Comparison of ENCODE assay signal across 27 cellular contexts in the genomic region with DNA sequence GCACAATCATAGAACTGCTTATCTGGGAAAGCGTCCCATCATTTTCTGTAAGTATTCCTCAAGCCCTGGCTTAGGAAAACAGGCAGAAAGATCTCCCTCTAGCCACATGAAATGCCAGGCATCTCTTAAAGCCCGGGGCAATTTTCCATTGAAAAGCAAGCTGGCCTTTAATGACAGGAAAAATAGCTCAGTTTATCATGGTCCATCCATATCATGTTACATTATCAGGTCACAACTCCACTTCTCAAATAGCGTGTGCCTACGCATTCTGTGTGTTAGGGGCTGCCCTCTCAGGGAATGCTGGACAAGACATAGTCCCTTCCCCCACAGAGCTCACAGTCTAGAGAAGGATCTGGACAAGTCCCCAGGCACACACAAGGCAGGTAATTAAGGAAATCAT.
DNase-seq lines count a peak whose midpoint lies in the region; ATAC-seq and TF ChIP-seq lines count a peak whose summit lies in the region.
"Had no signal": no experiment of that assay in that cellular context is flagged by ENCODE, and none has a peak within 500 bp of the region (broad histone marks: within the 10 kb centered on the region; RNA-seq: fewer than 3 reads in every experiment).

No MANE protein-coding gene starts in this region.

- peaks cover 11% of the 10 kb centered on the region for H3K9me3 ChIP-seq in adipocyte (ENCODE audit: control insufficient read depth, low read length)
- H3K9me3 ChIP-seq: pancreas, Peyer's patch, transverse colon had no signal

- H3K9ac ChIP-seq in adipocyte (ENCODE audit: low read length): no peak overlapping the region

- H3K27me3 Mint-ChIP-seq in activated CD4-positive, alpha-beta T cell treated with anti-CD3 and anti-CD28 coated beads for 36 hours: peaks cover 21% of the 10 kb centered on the region

- H3K36me3 ChIP-seq in adipocyte (ENCODE audit: control insufficient read depth, insufficient read depth, low read length, severe bottlenecking): no peaks in the 10 kb centered on the region
- H3K36me3 ChIP-seq: pancreas, Peyer's patch, transverse colon had no signal

- H3K27me3 ChIP-seq in adipocyte (replicated peaks; ENCODE audit: control insufficient read depth, insufficient read depth, low read length): peaks cover 48% of the 10 kb centered on the region
- H3K27me3 ChIP-seq: pancreas, Peyer's patch, transverse colon had no signal

- no peak overlapping the region for H3K27ac Mint-ChIP-seq in activated CD4-positive, alpha-beta T cell treated with anti-CD3 and anti-CD28 coated beads for 36 hours
- H3K27ac Mint-ChIP-seq: activated CD8-positive, alpha-beta T cell treated with anti-CD3 and anti-CD28 coated beads for 36 hours; activated naive CD4-positive, alpha-beta T cell treated with anti-CD3 and anti-CD28 coated beads, Interleukin-2, amount 50 U/mL, for 72 hours; activated T-helper 2 cell treated with anti-CD3 and anti-CD28 coated beads, Interferon-gamma antibody, Interleukin-2, Interleukin-4, amounts not matched to agents 10 μg/mL and 5 μg/mL and 100 μg/mL, durations not matched to agents 14 hours and 24 hours and 36 hours; T-cell had no signal

- no peak overlapping the region for H3K4me3 Mint-ChIP-seq in activated CD4-positive, alpha-beta T cell treated with anti-CD3 and anti-CD28 coated beads for 36 hours
- H3K4me3 Mint-ChIP-seq: activated CD8-positive, alpha-beta T cell treated with anti-CD3 and anti-CD28 coated beads for 36 hours; neural crest cell; T-cell had no signal

- peaks cover 8% of the 10 kb centered on the region for H3K9me3 Mint-ChIP-seq in activated CD4-positive, alpha-beta T cell treated with anti-CD3 and anti-CD28 coated beads for 36 hours (ENCODE audit: low read depth)

- intact Hi-C loops in activated CD4-positive, alpha-beta T cell treated with anti-CD3 and anti-CD28 coated beads for 36 hours (cut with DNase I, micrococcal nuclease): no loop called here

- no peaks in the 10 kb centered on the region for H3K36me3 Mint-ChIP-seq in activated CD4-positive, alpha-beta T cell treated with anti-CD3 and anti-CD28 coated beads for 36 hours (ENCODE audit: low read depth)
- H3K36me3 Mint-ChIP-seq: T-cell had no signal

- ATAC-seq in GM21381 (IDR thresholded peaks at IDR 0.05; ENCODE audit: unreplicated experiment): no peak
- no peak for ATAC-seq in activated CD4-positive, alpha-beta T cell treated with anti-CD3 and anti-CD28 coated beads for 36 hours
- ATAC-seq: activated CD4-positive, CD25-positive, alpha-beta regulatory T cell treated with anti-CD3 and anti-CD28 coated beads, Interleukin-2, amount 50 U/mL, for 24 hours; activated CD8-positive, alpha-beta T cell treated with anti-CD3 and anti-CD28 coated beads for 36 hours; activated naive CD4-positive, alpha-beta T cell treated with anti-CD3 and anti-CD28 coated beads, Interleukin-2, amount 50 U/mL, for 72 hours; pancreas; T-cell had no signal

- no peaks in the 10 kb centered on the region for H3K4me1 Mint-ChIP-seq in activated CD4-positive, alpha-beta T cell treated with anti-CD3 and anti-CD28 coated beads for 36 hours
- H3K4me1 Mint-ChIP-seq: T-cell had no signal

- CTCF ChIA-PET in HEK293T (lab: Yijun Ruan, JAX): interaction anchor here (1.0 kb wide), 1 partner anchor 9 kb away, joined by 3 read pairs; no protein-coding TSS in a partner anchor
- CTCF ChIA-PET in GM10248 (lab: Yijun Ruan, JAX): interaction anchor here (1.8 kb wide), 1 partner anchor 15 kb away, joined by 8 read pairs; no protein-coding TSS in a partner anchor
- CTCF ChIA-PET in activated CD4-positive, alpha-beta T cell treated with anti-CD3 and anti-CD28 coated beads for 36 hours (lab: Charles Lee): no interaction called here

- TF ChIP-seq CTCF in AG10803 (conservative IDR thresholded peaks at IDR 0.05; ENCODE audit: low read length): no peak
- TF ChIP-seq CTCF in fibroblast of villous mesenchyme (IDR thresholded peaks at IDR 0.05; ENCODE audit: insufficient read depth, low read depth, low read length): no peak
- no peak for TF ChIP-seq CTCF in GM10248 (IDR thresholded peaks at IDR 0.05; ENCODE audit: control extremely low read depth, extremely low read depth, low read depth, missing control alignments)

- H3K4me3 ChIP-seq in AG10803 (ENCODE audit: low read length) (no peak overlapping the region), adipocyte (ENCODE audit: low read length) (no peak overlapping the region), fibroblast of villous mesenchyme (ENCODE audit: low read depth, low read length) (no peak overlapping the region)
- H3K4me3 ChIP-seq: dorsolateral prefrontal cortex, pancreas, Peyer's patch, transverse colon had no signal

- POLR2A ChIA-PET in HEK293T (lab: Yijun Ruan, JAX): interaction anchor here (0.7 kb wide), 1 partner anchor 153 kb away, joined by 3 read pairs; no protein-coding TSS in a partner anchor
- POLR2A ChIA-PET in GM10248 (lab: Yijun Ruan, JAX): no interaction called here
- POLR2A ChIA-PET in activated CD4-positive, alpha-beta T cell treated with anti-CD3 and anti-CD28 coated beads for 36 hours (lab: Charles Lee): no interaction called here

- DNase-seq in AG10803 (ENCODE audit: low read depth) (peak; percentile 38), HEK293T (ENCODE audit: extremely low spot score) (no peak), adipocyte (ENCODE audit: low read depth) (peak; percentile 54), fibroblast of villous mesenchyme (ENCODE audit: low read depth) (peak; percentile 38), GM10248 (ENCODE audit: extremely low spot score) (no peak), T-helper 1 cell (no peak)
- no peak for DNase-seq in activated CD4-positive, alpha-beta T cell treated with anti-CD3 and anti-CD28 coated beads for 36 hours
- DNase-seq: activated CD8-positive, alpha-beta T cell treated with anti-CD3 and anti-CD28 coated beads for 36 hours; cerebellar nuclear complex; COR-L47; dorsolateral prefrontal cortex; NCI-H1048; NCI-H1694; NCI-H526; pancreas; Peyer's patch; retina; SIG-M5; small intestine; stimulated activated CD4-positive, alpha-beta T cell treated with anti-CD3 and anti-CD28 coated beads, Interleukin-1b, Interleukin-23, amount 100 ng/mL, for 48 hours; T-cell; transverse colon had no signal

- no peaks in the 10 kb centered on the region for H3K4me1 ChIP-seq in adipocyte (ENCODE audit: control insufficient read depth, insufficient read depth, low read length)
- H3K4me1 ChIP-seq: pancreas, Peyer's patch, transverse colon had no signal

TF ChIP-seq in HEK293T, 16 proteins besides CTCF, POLR2A, EP300 and RAD21:
- peak; percentile 41; the same call in 1 of the 2 replicates for TF ChIP-seq CTBP1 (IDR thresholded peaks at IDR 0.05; ENCODE audit: borderline replicate concordance)
- TF ChIP-seq ELF4 (IDR thresholded peaks at IDR 0.05): no peak
- no peak for TF ChIP-seq HDGF (IDR thresholded peaks at IDR 0.05; ENCODE audit: borderline replicate concordance)

Comparison
In these comparisons a context has a peak if more than half of its experiments do, and no peak if none do; other contexts are left out.
1. DNase-seq: peak in AG10803 (single experiment), adipocyte (single experiment) and fibroblast of villous mesenchyme (single experiment); none in HEK293T (single experiment), GM10248 (single experiment), T-helper 1 cell (0 of 5) and activated CD4-positive, alpha-beta T cell treated with anti-CD3 and anti-CD28 coated beads for 36 hours (single experiment).